ENCODE assay signal across 23 cellular contexts in the genomic region with DNA sequence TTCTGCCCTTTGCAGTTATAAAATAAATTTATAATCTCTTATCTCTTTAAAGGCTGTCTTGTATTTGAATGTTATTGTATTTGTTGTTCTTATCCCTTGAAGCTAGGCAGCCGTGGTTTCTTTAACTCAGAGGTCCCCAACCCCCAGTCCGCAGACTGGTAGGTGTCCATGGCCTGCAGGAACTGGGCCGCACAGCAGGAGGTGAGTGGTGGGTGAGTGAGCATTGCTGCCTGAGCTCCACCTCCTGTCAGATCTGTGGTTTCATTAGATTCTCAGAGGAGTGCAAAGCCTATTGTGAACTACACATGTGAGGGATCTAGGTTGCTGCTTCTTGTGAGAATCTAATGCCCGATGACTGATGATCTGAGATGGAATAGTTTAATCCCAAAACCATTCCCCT.
DNase-seq lines count a peak whose midpoint lies in the region; FAIRE-seq and TF ChIP-seq lines count a peak whose summit lies in the region.
"Had no signal": no experiment of that assay in that cellular context is flagged by ENCODE, and none has a peak within 500 bp of the region (broad histone marks: within the 10 kb centered on the region; RNA-seq: fewer than 3 reads in every experiment).

No MANE protein-coding gene starts in this region.

- H3K9me3 ChIP-seq in colonic mucosa: no peaks in the 10 kb centered on the region
- H3K9me3 ChIP-seq in adrenal gland (replicated peaks in 1 of 3): no peaks in the 10 kb centered on the region
- H3K9me3 ChIP-seq: BE2C had no signal

- H3K18ac ChIP-seq in mesendoderm (ENCODE audit: low read length): peak overlapping the region; percentile 84

- no peak overlapping the region for H3K4ac ChIP-seq in mesendoderm (ENCODE audit: low read depth, low read length)

- H3K36me3 Mint-ChIP-seq in CD14-positive monocyte: no peaks in the 10 kb centered on the region

- intact Hi-C loops in colonic mucosa (cut with DNase I) (no loop called here), CD14-positive monocyte (cut with micrococcal nuclease) (no loop called here), adrenal gland (cut with DNase I) (no loop called here)

- no peaks in the 10 kb centered on the region for H3K4me1 Mint-ChIP-seq in CD14-positive monocyte

- no peak overlapping the region for H3K4me3 Mint-ChIP-seq in CD14-positive monocyte

- no peak for TF ChIP-seq POLR2A in adrenal gland (IDR thresholded peaks at IDR 0.05)

- H3K4me1 ChIP-seq in mesendoderm (ENCODE audit: control insufficient read depth, low read depth, low read length) (peaks cover 7% of the 10 kb centered on the region), colonic mucosa (no peaks in the 10 kb centered on the region), adrenal gland (replicated peaks in 1 of 2) (no peaks in the 10 kb centered on the region)
- H3K4me1 ChIP-seq: BE2C had no signal

- TF ChIP-seq CTCF in colonic mucosa (IDR thresholded peaks at IDR 0.05): no peak
- TF ChIP-seq CTCF in CD14-positive monocyte (IDR thresholded peaks at IDR 0.05): no peak
- no peak for TF ChIP-seq CTCF in adrenal gland (IDR thresholded peaks at IDR 0.05)

- H3K27ac Mint-ChIP-seq in CD14-positive monocyte: no peak overlapping the region

- H3K4me3 ChIP-seq in mesendoderm (ENCODE audit: low read length) (no peak overlapping the region), colonic mucosa (no peak overlapping the region), adrenal gland (no peak overlapping the region)

- H4K5ac ChIP-seq in mesendoderm (ENCODE audit: low read length): no peak overlapping the region

- no peak overlapping the region for H3K23ac ChIP-seq in mesendoderm (ENCODE audit: low read length)

- H2BK120ac ChIP-seq in mesendoderm (ENCODE audit: low read depth, low read length): no peak overlapping the region

- H3K9me3 Mint-ChIP-seq in CD14-positive monocyte: peaks cover 0 to 4% (median 0%) of the 10 kb centered on the region in 7 donors

- peak; percentile 18 for DNase-seq in ELF-1 (ENCODE audit: low read depth, low spot score)
- DNase-seq in astrocyte of the hippocampus (ENCODE audit: low read depth, low spot score): peak; percentile 57
- peak; percentile 30 for DNase-seq in mesendoderm
- DNase-seq in GM19239 (ENCODE audit: insufficient read length, low spot score): no peak
- no peak for DNase-seq in colonic mucosa
- no peak for DNase-seq in CD14-positive monocyte (ENCODE audit: low spot score)
- no peak for DNase-seq in adrenal gland
- DNase-seq: BE2C, DMS153, DND-41, GOT3, HCEC 1CT, NCI-H1048, NCI-H1417, NCI-H1694, NCI-H2081 treated with DMSO at 0.1 percent for 48 hours, NCI-H2171, NCI-H226, NCI-H510A, NCI-H69, SHP77 had no signal

- H2BK15ac ChIP-seq in mesendoderm (replicated peaks; ENCODE audit: low read depth): no peak overlapping the region

- H3K27me3 Mint-ChIP-seq in CD14-positive monocyte (ENCODE audit: low read depth in 3 of 3): peaks cover 0 to 5% (median 0%) of the 10 kb centered on the region in 3 donors

- H3K79me2 ChIP-seq in mesendoderm (ENCODE audit: control insufficient read depth, insufficient read depth, low read length): no peaks in the 10 kb centered on the region

- H2AK5ac ChIP-seq in mesendoderm (ENCODE audit: low read length): no peak overlapping the region

- no CpG with 5 or more reads among the region's 4 CpGs for WGBS in mesendoderm (ENCODE audit: extremely low coverage, insufficient coverage, low lambda C conversion rate)
- 74 to 85% (median 77%) methylated on average over 4 of the region's 4 CpGs for WGBS in adrenal gland, 4 donors

- H3K36me3 ChIP-seq in mesendoderm (ENCODE audit: control insufficient read depth, insufficient read depth, low read length) (no peaks in the 10 kb centered on the region), colonic mucosa (no peaks in the 10 kb centered on the region), adrenal gland (replicated peaks in 1 of 2) (no peaks in the 10 kb centered on the region)
- H3K36me3 ChIP-seq: BE2C had no signal

- H3K56ac ChIP-seq in mesendoderm (ENCODE audit: low read length): no peak overlapping the region

- H3K9ac ChIP-seq in mesendoderm (ENCODE audit: low read length) (no peak overlapping the region), colonic mucosa (ENCODE audit: low read depth in 2 of 2, low read length in 2 of 2) (no peak overlapping the region)

- peaks cover 2% of the 10 kb centered on the region for H3K79me1 ChIP-seq in mesendoderm (ENCODE audit: low read length)

- no peak overlapping the region for H3K4me2 ChIP-seq in mesendoderm (ENCODE audit: low read length)

- H2BK5ac ChIP-seq in mesendoderm (ENCODE audit: low read length): no peak overlapping the region

- H4K8ac ChIP-seq in mesendoderm (ENCODE audit: low read depth, low read length): no peak overlapping the region

- H3K27ac ChIP-seq in mesendoderm (ENCODE audit: low read depth, low read length) (no peak overlapping the region), colonic mucosa (no peak overlapping the region), adrenal gland (no peak overlapping the region)
- H3K27ac ChIP-seq: RWPE1 had no signal

- no peak for FAIRE-seq in GM19239 (lab: Jason Lieb, UNC)
- FAIRE-seq: GM18507 had no signal

- H3K27me3 ChIP-seq in mesendoderm (ENCODE audit: insufficient read depth, low read length, poor library complexity) (no peaks in the 10 kb centered on the region), colonic mucosa (no peaks in the 10 kb centered on the region), adrenal gland (no peaks in the 10 kb centered on the region)
- H3K27me3 ChIP-seq: BE2C had no signal

Comparison
In these comparisons a context has a peak if more than half of its experiments do, and no peak if none do; other contexts are left out.
1. DNase-seq: peak in ELF-1 (single experiment), astrocyte of the hippocampus (single experiment) and mesendoderm (single experiment); none in GM19239 (single experiment), colonic mucosa (single experiment), CD14-positive monocyte (single experiment) and adrenal gland (0 of 7).